Comparison of ENCODE assay signal across 30 cellular contexts in genomic region chr2:50878256-50878655, GRCh38.
DNase-seq lines count a peak whose midpoint lies in the region; ATAC-seq and TF ChIP-seq lines count a peak whose summit lies in the region.
"Had no signal": no experiment of that assay in that cellular context is flagged by ENCODE, and none has a peak within 500 bp of the region (broad histone marks: within the 10 kb centered on the region; RNA-seq: fewer than 3 reads in every experiment).

No MANE protein-coding gene starts in this region.

- H3K27ac Mint-ChIP-seq in activated CD8-positive, alpha-beta memory T cell treated with anti-CD3 and anti-CD28 coated beads, Interleukin-2, amount 10 ng/mL, durations not matched to agents 7 days and 5 days = no peak overlapping the region
- H3K27ac Mint-ChIP-seq in effector memory CD8-positive, alpha-beta T cell = no peak overlapping the region
- H3K27ac Mint-ChIP-seq: B cell; CD8-positive, alpha-beta memory T cell; HFFc6 had no signal

- peak overlapping the region; percentile 15; the same call in 1 of the 2 replicates for H3K27ac ChIP-seq in KMS-11
- H3K27ac ChIP-seq: 22Rv1, C4-2B, PC-9, SJSA1 had no signal

- H3K4me2 ChIP-seq in KMS-11 = peak overlapping the region; percentile 41; the same call in 1 of the 2 replicates
- H3K4me2 ChIP-seq: PC-9 had no signal

- no peaks in the 10 kb centered on the region for H3K4me1 Mint-ChIP-seq in activated CD8-positive, alpha-beta memory T cell treated with anti-CD3 and anti-CD28 coated beads, Interleukin-2, amount 10 ng/mL, durations not matched to agents 7 days and 5 days
- no peaks in the 10 kb centered on the region for H3K4me1 Mint-ChIP-seq in effector memory CD8-positive, alpha-beta T cell (ENCODE audit: low read depth in 2 of 2)
- H3K4me1 Mint-ChIP-seq: B cell; CD8-positive, alpha-beta memory T cell had no signal

- H3K27me3 ChIP-seq in KMS-11 (ENCODE audit: insufficient read depth, low read depth) = no peaks in the 10 kb centered on the region
- H3K27me3 ChIP-seq: SJSA1 had no signal

- no peaks in the 10 kb centered on the region for H3K79me2 ChIP-seq in KMS-11 (ENCODE audit: insufficient read depth, low read depth)

- H3K36me3 Mint-ChIP-seq in activated CD8-positive, alpha-beta memory T cell treated with anti-CD3 and anti-CD28 coated beads, Interleukin-2, amount 10 ng/mL, durations not matched to agents 7 days and 5 days = no peaks in the 10 kb centered on the region
- H3K36me3 Mint-ChIP-seq in effector memory CD8-positive, alpha-beta T cell (ENCODE audit: insufficient read depth) = no peaks in the 10 kb centered on the region
- H3K36me3 Mint-ChIP-seq: CD8-positive, alpha-beta memory T cell had no signal

- no peak for TF ChIP-seq CTCF in KMS-11 (conservative IDR thresholded peaks at IDR 0.05; ENCODE audit: low read depth, low read length)

- H2AFZ ChIP-seq in KMS-11 (ENCODE audit: low read depth) = peak overlapping the region; percentile 45; the same call in 1 of the 2 replicates
- H2AFZ ChIP-seq: PC-9 had no signal

- no peak overlapping the region for H3K4me3 Mint-ChIP-seq in activated CD8-positive, alpha-beta memory T cell treated with anti-CD3 and anti-CD28 coated beads, Interleukin-2, amount 10 ng/mL, durations not matched to agents 7 days and 5 days
- no peak overlapping the region for H3K4me3 Mint-ChIP-seq in effector memory CD8-positive, alpha-beta T cell
- H3K4me3 Mint-ChIP-seq: B cell; CD8-positive, alpha-beta memory T cell; HFFc6 had no signal

- CTCF ChIA-PET in activated CD8-positive, alpha-beta memory T cell treated with anti-CD3 and anti-CD28 coated beads, Interleukin-2, amount 10 ng/mL, durations not matched to agents 7 days and 5 days (lab: Charles Lee) = no interaction called here

- no peak overlapping the region for H3K9ac ChIP-seq in KMS-11

- H4K20me1 ChIP-seq in KMS-11 (ENCODE audit: insufficient read depth) = no peaks in the 10 kb centered on the region

- H3K36me3 ChIP-seq in KMS-11 (ENCODE audit: insufficient read depth) = no peaks in the 10 kb centered on the region
- H3K36me3 ChIP-seq: HAP-1, SJSA1 had no signal

- ATAC-seq in GM21619 (IDR thresholded peaks at IDR 0.05; ENCODE audit: unreplicated experiment) = no peak
- no peak for ATAC-seq in activated CD8-positive, alpha-beta memory T cell treated with anti-CD3 and anti-CD28 coated beads, Interleukin-2, amount 10 ng/mL, durations not matched to agents 7 days and 5 days
- ATAC-seq in effector memory CD8-positive, alpha-beta T cell (replicated peaks) = no peak
- ATAC-seq: GM12878, Right ventricle myocardium inferior had no signal

- H3K4me1 ChIP-seq in KMS-11 (ENCODE audit: low read depth, poor library complexity, severe bottlenecking) = peaks cover 33% of the 10 kb centered on the region
- H3K4me1 ChIP-seq: SJSA1 had no signal

- H3K27me3 Mint-ChIP-seq in activated CD8-positive, alpha-beta memory T cell treated with anti-CD3 and anti-CD28 coated beads, Interleukin-2, amount 10 ng/mL, durations not matched to agents 7 days and 5 days = no peaks in the 10 kb centered on the region
- no peaks in the 10 kb centered on the region for H3K27me3 Mint-ChIP-seq in effector memory CD8-positive, alpha-beta T cell
- H3K27me3 Mint-ChIP-seq: B cell; CD8-positive, alpha-beta memory T cell had no signal

- H3K9me3 Mint-ChIP-seq in activated CD8-positive, alpha-beta memory T cell treated with anti-CD3 and anti-CD28 coated beads, Interleukin-2, amount 10 ng/mL, durations not matched to agents 7 days and 5 days (ENCODE audit: low read depth) = no peaks in the 10 kb centered on the region
- H3K9me3 Mint-ChIP-seq in effector memory CD8-positive, alpha-beta T cell = peaks cover 0 to 3% of the 10 kb centered on the region in 2 donors

- DNase-seq in DMS 273 (lab: John Stamatoyannopoulos, UW; ENCODE audit: unreplicated experiment) (peak; percentile 22), DMS 273 treated with DMSO at 0.1 percent for 48 hours (lab: John Stamatoyannopoulos, UW) (no peak), fibroblast of peridontal ligament (ENCODE audit: extremely low read depth) (peak; percentile 4)
- no peak for DNase-seq in activated CD8-positive, alpha-beta memory T cell treated with anti-CD3 and anti-CD28 coated beads, Interleukin-2, amount 10 ng/mL, durations not matched to agents 7 days and 5 days
- DNase-seq in effector memory CD8-positive, alpha-beta T cell = no peak
- no peak for DNase-seq in stimulated activated naive CD4-positive, alpha-beta T cell (lab: John Stamatoyannopoulos, UW)
- DNase-seq: Calu3; CD8-positive, alpha-beta memory T cell; DMS53; GOT3; HFFc6; Karpas-422; MV-4-11; NCI-H1105 treated with DMSO at 0.1 percent for 48 hours; NCI-H146; NCI-H1930; NCI-H2107; NCI-H524 treated with DMSO at 0.1 percent for 48 hours; NCI-H774; NK-92 treated with Interleukin-12 subunit alpha and Interleukin-12 subunit beta, amount 100 ng/mL, for 24 hours; PC-9 had no signal

- no peak overlapping the region for H3K4me3 ChIP-seq in KMS-11 (IDR thresholded peaks at IDR 0.05; ENCODE audit: insufficient read depth, low read depth, low read length)
- H3K4me3 ChIP-seq: GM12878, HAP-1, PC-9, SJSA1 had no signal

Comparison
In these comparisons a context has a peak if more than half of its experiments do, and no peak if none do; other contexts are left out.
1. DNase-seq: peak in DMS 273 (single experiment) and fibroblast of peridontal ligament (single experiment); none in DMS 273 treated with DMSO at 0.1 percent for 48 hours (single experiment), activated CD8-positive, alpha-beta memory T cell treated with anti-CD3 and anti-CD28 coated beads, Interleukin-2, amount 10 ng/mL, durations not matched to agents 7 days and 5 days (single experiment), effector memory CD8-positive, alpha-beta T cell (0 of 3) and stimulated activated naive CD4-positive, alpha-beta T cell (0 of 6).